In genomic region chr4:57093816-57094481, GRCh38 we compare ENCODE assay signal across 18 cellular contexts. TPM values are rescaled to one million over a fixed set of nuclear protein-coding genes. Genes with fewer than 3 reads are reported as not detected.
DNase-seq lines count a peak whose midpoint lies in the region; ATAC-seq and TF ChIP-seq lines count a peak whose summit lies in the region.
"Had no signal": no experiment of that assay in that cellular context is flagged by ENCODE, and none has a peak within 500 bp of the region (broad histone marks: within the 10 kb centered on the region; RNA-seq: fewer than 3 reads in every experiment).

No MANE protein-coding gene starts in this region.

- TF ChIP-seq CTCF in SK-N-SH (IDR thresholded peaks at IDR 0.05) = no peak
- no peak for TF ChIP-seq CTCF in heart right ventricle (IDR thresholded peaks at IDR 0.05)
- no peak for TF ChIP-seq CTCF in WTC11 (IDR thresholded peaks at IDR 0.05)
- TF ChIP-seq CTCF in mesothelial cell of epicardium (IDR thresholded peaks at IDR 0.05; ENCODE audit: unreplicated experiment) = no peak

- ATAC-seq in heart right ventricle (peak; percentile 78 to 96 (median 88)), WTC11 (no peak), HG03045 (IDR thresholded peaks at IDR 0.05; ENCODE audit: unreplicated experiment) (no peak)
- ATAC-seq: esophagus mucosa; stimulated activated memory B cell treated with anti-CD40 and anti-IgM and Interleukin-4, amounts not matched to agents 10 μg/mL and 1 μg/mL and 100 μg/mL, for 72 hours had no signal

- H3K4ac ChIP-seq in trophoblast cell (ENCODE audit: low read depth, low read length) = peak overlapping the region; percentile 12

- DNase-seq in SK-N-SH (no peak), heart right ventricle (peak; percentile 33 to 41), trophoblast cell (no peak), ureter (ENCODE audit: low spot score) (peak; percentile 70), WTC11 (ENCODE audit: low spot score) (no peak), mesothelial cell of epicardium (ENCODE audit: low spot score in 2 of 2, unreplicated experiment in 2 of 2) (no peak)
- DNase-seq: activated CD8-positive, alpha-beta memory T cell treated with anti-CD3 and anti-CD28 coated beads for 24 hours; H9; Karpas-422; natural killer cell; NCI-H1105; NCI-H524 treated with DMSO at 0.1 percent for 48 hours; SIG-M5 had no signal

- H3K23ac ChIP-seq in trophoblast cell (ENCODE audit: low read length) = no peak overlapping the region

- H3K36me3 ChIP-seq in SK-N-SH (replicated peaks in 1 of 2; ENCODE audit: control insufficient read depth in 1 of 2, insufficient read depth in 2 of 2, low read length in 1 of 2) (no peaks in the 10 kb centered on the region), heart right ventricle (peaks cover 0 to 28% (median 0%) of the 10 kb centered on the region in 9 donors), trophoblast cell (ENCODE audit: control insufficient read depth in 1 of 2, insufficient read depth in 2 of 2, low read length in 2 of 2) (peaks cover 8 to 18% of the 10 kb centered on the region in 2 experiments)

- H3K4me3 Mint-ChIP-seq in WTC11 (no peak overlapping the region), mesothelial cell of epicardium (no peak overlapping the region)
- H3K4me3 Mint-ChIP-seq: B cell; H9; natural killer cell; stimulated activated memory B cell treated with anti-CD40 and anti-IgM and Interleukin-4, amounts not matched to agents 10 μg/mL and 1 μg/mL and 100 μg/mL, for 72 hours; T-helper 2 cell treated with Interferon-gamma antibody and Interleukin-4, amounts not matched to agents 5 μg/mL and 100 μg/mL, for 36 hours had no signal

- H3K4me3 ChIP-seq in SK-N-SH (ENCODE audit: low read depth in 2 of 2, low read length in 1 of 2) = no peak overlapping the region
- no peak overlapping the region for H3K4me3 ChIP-seq in heart right ventricle
- H3K4me3 ChIP-seq in trophoblast cell (ENCODE audit: low read depth, low read length) = no peak overlapping the region

- CTCF ChIA-PET in SK-N-SH (lab: Yijun Ruan, JAX) = interaction anchor here (0.7 to 1.8 kb wide), 4 partner anchors 13 to 69 kb away, joined by 3 to 10 read pairs (median 4); no protein-coding TSS in a partner anchor
- CTCF ChIA-PET in WTC11 (lab: Charles Lee) = interaction anchor here (1.3 kb wide), 1 partner anchor 97 kb away, joined by 3 read pairs; no protein-coding TSS in a partner anchor

- no peak overlapping the region for H3K14ac ChIP-seq in trophoblast cell (ENCODE audit: low read length)

- H3K4me2 ChIP-seq in SK-N-SH = no peak overlapping the region
- H3K4me2 ChIP-seq in trophoblast cell (ENCODE audit: low read length) = no peak overlapping the region

- peak overlapping the region; percentile 79 for H2BK12ac ChIP-seq in trophoblast cell (ENCODE audit: low read length)

- POLR2A ChIA-PET in SK-N-SH (lab: Yijun Ruan, JAX) (no interaction called here), WTC11 (lab: Charles Lee) (no interaction called here)

- intact Hi-C loops in heart right ventricle (cut with DNase I) = no loop called here

- no peak overlapping the region for H3K9ac ChIP-seq in SK-N-SH
- H3K9ac ChIP-seq in trophoblast cell (ENCODE audit: low read length) = no peak overlapping the region

- peaks cover 20% of the 10 kb centered on the region for H3F3A ChIP-seq in SK-N-SH (replicated peaks; ENCODE audit: insufficient read depth)

- H3K79me1 ChIP-seq in trophoblast cell (ENCODE audit: low read length) = peaks cover 5% of the 10 kb centered on the region

- H3K79me2 ChIP-seq in SK-N-SH (ENCODE audit: insufficient read depth) (no peaks in the 10 kb centered on the region), trophoblast cell (ENCODE audit: control insufficient read depth, insufficient read depth, low read length, poor library complexity) (peaks cover 4% of the 10 kb centered on the region)

- H3K27ac Mint-ChIP-seq in WTC11 (no peak overlapping the region), mesothelial cell of epicardium (no peak overlapping the region)
- H3K27ac Mint-ChIP-seq: B cell; H9; stimulated activated memory B cell treated with anti-CD40 and anti-IgM and Interleukin-4, amounts not matched to agents 10 μg/mL and 1 μg/mL and 100 μg/mL, for 72 hours; T-helper 2 cell treated with Interferon-gamma antibody and Interleukin-4, amounts not matched to agents 5 μg/mL and 100 μg/mL, for 36 hours had no signal

- H3K9me3 ChIP-seq in SK-N-SH (no peaks in the 10 kb centered on the region), heart right ventricle (no peaks in the 10 kb centered on the region), trophoblast cell (ENCODE audit: insufficient read depth, low read depth, low read length) (no peaks in the 10 kb centered on the region)

- H3K27me3 ChIP-seq in SK-N-SH (ENCODE audit: insufficient read depth) (no peaks in the 10 kb centered on the region), heart right ventricle (no peaks in the 10 kb centered on the region), trophoblast cell (ENCODE audit: insufficient read depth, low read length) (no peaks in the 10 kb centered on the region)

- WGBS in SK-N-SH (ENCODE audit: low lambda C conversion rate) = 51% methylated on average over 2 of the region's 2 CpGs
- WGBS in heart right ventricle, 2 donors = 4 to 12% methylated on average over 2 of the region's 2 CpGs
- no CpG with 5 or more reads among the region's 2 CpGs for WGBS in trophoblast cell (ENCODE audit: extremely low coverage, insufficient coverage, insufficient read length)

- peak overlapping the region in 1 of 2 experiments; percentile 61; a peak in 2 of 4 replicates for H3K27ac ChIP-seq in SK-N-SH (ENCODE audit: low read depth in 2 of 2, low read length in 1 of 2)
- H3K27ac ChIP-seq in heart right ventricle = peak overlapping the region; percentile 24 to 100 (median 53)
- H3K27ac ChIP-seq in trophoblast cell (ENCODE audit: low read depth, low read length) = no peak overlapping the region

- H2BK120ac ChIP-seq in trophoblast cell (ENCODE audit: insufficient read depth, low read length, poor library complexity) = no peak overlapping the region

- H3K4me1 Mint-ChIP-seq in WTC11 (peaks cover 20% of the 10 kb centered on the region), mesothelial cell of epicardium (peaks cover 59% of the 10 kb centered on the region)
- H3K4me1 Mint-ChIP-seq: B cell; stimulated activated memory B cell treated with anti-CD40 and anti-IgM and Interleukin-4, amounts not matched to agents 10 μg/mL and 1 μg/mL and 100 μg/mL, for 72 hours had no signal

- H3K27me3 Mint-ChIP-seq in WTC11 (ENCODE audit: low read depth) (peaks cover 5% of the 10 kb centered on the region), mesothelial cell of epicardium (ENCODE audit: low read depth) (no peaks in the 10 kb centered on the region)

- H3K36me3 Mint-ChIP-seq in WTC11 (no peaks in the 10 kb centered on the region), mesothelial cell of epicardium (no peaks in the 10 kb centered on the region)
- H3K36me3 Mint-ChIP-seq: natural killer cell; stimulated activated memory B cell treated with anti-CD40 and anti-IgM and Interleukin-4, amounts not matched to agents 10 μg/mL and 1 μg/mL and 100 μg/mL, for 72 hours had no signal

- H3K4me1 ChIP-seq in SK-N-SH (ENCODE audit: control insufficient read depth in 1 of 2, insufficient read depth in 2 of 2, low read depth in 1 of 2, low read length in 1 of 2) (peaks cover 11% of the 10 kb centered on the region in 2 experiments; a peak in 3 of 4 replicates), heart right ventricle (peaks cover 32 to 100% (median 95%) of the 10 kb centered on the region in 9 donors), trophoblast cell (ENCODE audit: control insufficient read depth in 1 of 2, insufficient read depth in 2 of 2, low read length in 2 of 2) (peaks cover 8 to 18% of the 10 kb centered on the region in 2 experiments)

- H3K9me2 ChIP-seq in SK-N-SH = no peaks in the 10 kb centered on the region

- no peaks in the 10 kb centered on the region for H4K20me1 ChIP-seq in SK-N-SH (ENCODE audit: insufficient read depth)

- 0 out of 2 replicates have a peak, but pooled peaks cover 3% of the 10 kb centered on the region for H3K9me3 Mint-ChIP-seq in WTC11
- H3K9me3 Mint-ChIP-seq in mesothelial cell of epicardium = no peaks in the 10 kb centered on the region
- H3K9me3 Mint-ChIP-seq: H9; natural killer cell; stimulated activated memory B cell treated with anti-CD40 and anti-IgM and Interleukin-4, amounts not matched to agents 10 μg/mL and 1 μg/mL and 100 μg/mL, for 72 hours; T-helper 2 cell treated with Interferon-gamma antibody and Interleukin-4, amounts not matched to agents 5 μg/mL and 100 μg/mL, for 36 hours had no signal

- H2BK5ac ChIP-seq in trophoblast cell (ENCODE audit: low read depth, low read length, poor library complexity) = no peak overlapping the region

- peak overlapping the region; percentile 19; the same call in 1 of the 2 replicates for H2AFZ ChIP-seq in SK-N-SH (ENCODE audit: low read depth)
- no peak overlapping the region for H2AFZ ChIP-seq in trophoblast cell (ENCODE audit: insufficient read depth, low read length, poor library complexity)

- peak overlapping the region; percentile 46 for H4K8ac ChIP-seq in trophoblast cell (ENCODE audit: low read depth, low read length)

- no peak overlapping the region for H4K12ac ChIP-seq in trophoblast cell (ENCODE audit: low read depth, low read length)

- TF ChIP-seq RAD21 in SK-N-SH (IDR thresholded peaks at IDR 0.05; ENCODE audit: low read length) = no peak

- no peak overlapping the region for H4K91ac ChIP-seq in trophoblast cell (ENCODE audit: low read depth, low read length)

- no peak for TF ChIP-seq EP300 in SK-N-SH (IDR thresholded peaks at IDR 0.05; ENCODE audit: borderline replicate concordance in 1 of 2, low read depth in 1 of 2, low read length in 1 of 2)

- H2AK5ac ChIP-seq in trophoblast cell (ENCODE audit: low read length) = no peak overlapping the region

- no peak overlapping the region for H3K18ac ChIP-seq in trophoblast cell (ENCODE audit: low read length)

TF ChIP-seq in SK-N-SH, 30 proteins besides CTCF, POLR2A, EP300 and RAD21 (continues in another document):
- no peak for TF ChIP-seq TCF12 (IDR thresholded peaks at IDR 0.05)

TF ChIP-seq in WTC11, 78 proteins besides CTCF, POLR2A, EP300 and RAD21 (continues in another document):
- TF ChIP-seq ZNF263 (CRISPR knock-in tag; IDR thresholded peaks at IDR 0.05; ENCODE audit: low read depth) = no peak
- TF ChIP-seq CBFB (CRISPR knock-in tag; IDR thresholded peaks at IDR 0.05; ENCODE audit: low read depth) = no peak
- TF ChIP-seq RORB (CRISPR knock-in tag; IDR thresholded peaks at IDR 0.05) = no peak
- TF ChIP-seq TEAD1 (CRISPR knock-in tag; IDR thresholded peaks at IDR 0.05) = no peak
- no peak for TF ChIP-seq ZNF396 (CRISPR knock-in tag; IDR thresholded peaks at IDR 0.05; ENCODE audit: borderline replicate concordance)
- TF ChIP-seq ETV6 (CRISPR knock-in tag; IDR thresholded peaks at IDR 0.05) = no peak

RNA-seq across cellular contexts. Expression of gene IGFBP7, which starts 16.2 kb away (rescaled TPM):
- polyA plus RNA-seq in SK-N-SH (2012; rRNA removed) (0.38 and 0.71 TPM in 2 replicates), heart right ventricle (1,000 to 10,000 TPM in 1 of 2 donors, 100 to 1,000 TPM in 1; 876 to 1,251 TPM)
- polyA plus RNA-seq in SK-N-SH (2012; cell fraction: cytosol; rRNA removed) = 0.39 and 0.67 TPM in 2 replicates
- polyA plus RNA-seq in SK-N-SH (2012; cell fraction: nucleus; rRNA removed) = 0.77 and 1.4 TPM in 2 replicates
- total RNA-seq in heart right ventricle (100 to 1,000 TPM; 498 to 826 (median 608) TPM), ureter (487 TPM), WTC11 (2021) (1.0 to 1.5 TPM (median 1.4 TPM) in 3 replicates), mesothelial cell of epicardium (98.5 to 114 TPM (median 107 TPM) in 3 replicates)
- polyA plus RNA-seq in trophoblast cell (2013) = 821 and 869 TPM in 2 replicates
- total RNA-seq: B cell had no signal

Comparison
In these comparisons a context has a peak if more than half of its experiments do, and no peak if none do; other contexts are left out.
1. DNase-seq: peak in heart right ventricle (2 of 2) and ureter (single experiment); none in SK-N-SH (single experiment), trophoblast cell (0 of 2), WTC11 (single experiment) and mesothelial cell of epicardium (0 of 2).
2. ATAC-seq: peak in heart right ventricle (8 of 8); none in WTC11 (single experiment) and HG03045 (single experiment).
3. RNA of gene IGFBP7, which starts 16.2 kb away (total RNA-seq): 498 to 826 TPM in heart right ventricle, 487 TPM in ureter (single experiment) and 98.5 to 114 TPM in mesothelial cell of epicardium; 1.0 to 1.5 TPM in WTC11; every median in the first group is over 10 times any median in the second.